ENCODE assay signal across 18 cellular contexts in genomic region chr22:48693377-48694135, GRCh38.
"Had no signal": no experiment of that assay in that cellular context is flagged by ENCODE, and none has a peak within 500 bp of the region (broad histone marks: within the 10 kb centered on the region; RNA-seq: fewer than 3 reads in every experiment).

No MANE protein-coding gene starts in this region.

- H3K36me3 ChIP-seq: colonic mucosa, esophagus squamous epithelium, gastroesophageal sphincter, neural progenitor cell, upper lobe of left lung, uterus had no signal

- FAIRE-seq: keratinocyte had no signal

- H3K9me3 ChIP-seq: colonic mucosa, esophagus squamous epithelium, gastroesophageal sphincter, upper lobe of left lung, uterus had no signal

- H2AFZ ChIP-seq: neural progenitor cell had no signal

- H3K4me3 ChIP-seq: colonic mucosa, esophagus squamous epithelium, gastroesophageal sphincter, neural progenitor cell, smooth muscle cell, upper lobe of left lung, uterus had no signal

- H3K4me1 ChIP-seq: colonic mucosa, esophagus squamous epithelium, gastroesophageal sphincter, neural progenitor cell, upper lobe of left lung, uterus had no signal

- H3K27ac ChIP-seq: colonic mucosa, esophagus squamous epithelium, gastroesophageal sphincter, neural progenitor cell, upper lobe of left lung, uterus had no signal

- ATAC-seq: gastroesophageal sphincter, left colon, left ventricle myocardium superior, natural killer cell had no signal

- H3K27me3 ChIP-seq: colonic mucosa, esophagus squamous epithelium, neural progenitor cell, upper lobe of left lung, uterus had no signal

- DNase-seq: colonic mucosa; dermis blood vessel endothelial cell; esophagus squamous epithelium; foreskin fibroblast; glutamatergic neuron; left colon; left ventricle myocardium superior; mammary epithelial cell; natural killer cell; occipital lobe; stimulated activated CD4-positive, alpha-beta T cell treated with anti-CD3 and anti-CD28 coated beads, Interleukin-2, amount 100 ng/mL, for 48 hours; stimulated activated naive CD4-positive, alpha-beta T cell treated with Interleukin-2 at 50 U/mL for 16 hours; uterus had no signal

- H3K9ac ChIP-seq: neural progenitor cell had no signal

- H3K4me2 ChIP-seq: neural progenitor cell, smooth muscle cell had no signal
